In the genomic region with DNA sequence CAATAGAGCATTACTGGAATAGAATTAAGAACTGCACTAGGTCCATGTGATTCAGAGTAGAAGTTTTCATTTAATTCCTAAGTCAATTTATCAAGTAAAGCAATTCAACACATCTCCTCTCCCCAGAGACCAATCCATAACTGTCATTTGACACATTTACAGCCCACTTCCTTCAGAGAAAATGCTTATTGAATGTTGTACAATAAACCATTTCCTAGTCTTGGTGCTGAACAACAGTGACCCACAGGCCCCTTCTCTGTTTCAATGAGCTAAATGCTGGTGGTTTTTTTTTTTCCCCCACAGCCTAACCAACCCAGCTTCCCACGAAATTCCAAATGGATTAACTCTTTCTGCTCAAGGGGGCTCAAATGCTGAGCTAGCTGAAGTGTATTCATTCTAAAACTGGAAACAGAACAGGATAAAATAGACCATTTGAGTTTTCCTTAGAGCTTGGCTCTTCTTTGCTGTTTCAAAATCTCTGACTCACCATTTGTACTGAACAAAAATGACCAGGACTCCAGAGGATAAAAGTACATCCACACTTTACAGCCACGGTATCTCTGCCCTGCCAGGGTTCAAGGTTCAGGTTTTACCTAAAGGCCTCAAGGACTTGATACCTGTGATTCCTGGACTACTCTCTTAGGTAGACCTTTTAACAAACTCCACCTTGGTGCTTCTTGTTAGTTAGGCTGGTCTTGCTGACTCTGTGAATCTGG, we compare ENCODE assay signal across 12 cellular contexts.
DNase-seq lines count a peak whose midpoint lies in the region; ATAC-seq and TF ChIP-seq lines count a peak whose summit lies in the region.
"Had no signal": no experiment of that assay in that cellular context is flagged by ENCODE, and none has a peak within 500 bp of the region (broad histone marks: within the 10 kb centered on the region; RNA-seq: fewer than 3 reads in every experiment).

No MANE protein-coding gene starts in this region.

- no peaks in the 10 kb centered on the region for H4K20me1 ChIP-seq in MM.1S (ENCODE audit: insufficient read depth, low read length)

- DNase-seq in Right ventricle myocardium superior (no peak), left ventricle myocardium inferior (no peak), dermis blood vessel endothelial cell (peak; percentile 73), nucleus accumbens (lab: John Stamatoyannopoulos, UW) (no peak), NCI-H1930 (lab: John Stamatoyannopoulos, UW) (no peak), NCI-H1092 treated with DMSO at 0.1 percent for 48 hours (lab: John Stamatoyannopoulos, UW) (no peak), MM.1S (no peak)
- DNase-seq: activated CD4-positive, alpha-beta T cell treated with anti-CD3 and anti-CD28 coated beads, Interleukin-2, amount 50 U/mL, for 1 hour; activated naive CD4-positive, alpha-beta T cell treated with anti-CD3 and anti-CD28 coated beads, Interleukin-2, amount 10 ng/mL, durations not matched to agents 7 days and 5 days; NCI-H1694 treated with DMSO at 0.1 percent for 48 hours; NK-92 treated with Interleukin-12 subunit alpha and Interleukin-12 subunit beta, amount 100 ng/mL, for 24 hours had no signal

- H3K4me3 ChIP-seq in left ventricle myocardium inferior: no peak overlapping the region
- no peak overlapping the region for H3K4me3 ChIP-seq in muscle layer of colon (ENCODE audit: low read depth in 1 of 2, low read length in 2 of 2)
- no peak overlapping the region for H3K4me3 ChIP-seq in MM.1S (ENCODE audit: low read length)

- H3K9me2 ChIP-seq in MM.1S (replicated peaks; ENCODE audit: insufficient read depth, low read length): no peaks in the 10 kb centered on the region

- H3K9me3 ChIP-seq in left ventricle myocardium inferior (replicated peaks): no peaks in the 10 kb centered on the region
- no peaks in the 10 kb centered on the region for H3K9me3 ChIP-seq in muscle layer of colon (ENCODE audit: low read length)
- H3K9me3 ChIP-seq in MM.1S (replicated peaks; ENCODE audit: insufficient read depth, low read length): no peaks in the 10 kb centered on the region

- H3K36me3 ChIP-seq in left ventricle myocardium inferior (no peaks in the 10 kb centered on the region), muscle layer of colon (ENCODE audit: insufficient read depth, low read length) (no peaks in the 10 kb centered on the region), MM.1S (replicated peaks; ENCODE audit: insufficient read depth, low read length) (no peaks in the 10 kb centered on the region)

- H3K4me1 ChIP-seq in left ventricle myocardium inferior: peaks cover 15% of the 10 kb centered on the region
- H3K4me1 ChIP-seq in muscle layer of colon (ENCODE audit: insufficient read depth, low read length): peaks cover 7% of the 10 kb centered on the region
- H3K4me1 ChIP-seq in MM.1S (ENCODE audit: low read length): no peaks in the 10 kb centered on the region

- TF ChIP-seq CTCF in left ventricle myocardium inferior (IDR thresholded peaks at IDR 0.05; ENCODE audit: borderline replicate concordance) (no peak), MM.1S (IDR thresholded peaks at IDR 0.05; ENCODE audit: low read length) (no peak)

- H3K79me2 ChIP-seq in MM.1S (ENCODE audit: low read length): no peaks in the 10 kb centered on the region

- intact Hi-C loops in Right ventricle myocardium superior (cut with DNase I): no loop called here
- intact Hi-C loops in left ventricle myocardium inferior (cut with micrococcal nuclease): loop anchor here (10.0 kb wide), 1 partner anchor 56 kb away; no protein-coding TSS in a partner anchor

- H3F3A ChIP-seq in MM.1S (ENCODE audit: insufficient read depth, low read length): no peaks in the 10 kb centered on the region

- H3K4me2 ChIP-seq in MM.1S (ENCODE audit: low read depth, low read length): no peak overlapping the region

- peak; percentile 48 for ATAC-seq in Right ventricle myocardium superior (ENCODE audit: poor library complexity)

- H3K27me3 ChIP-seq in left ventricle myocardium inferior (ENCODE audit: low read depth): peaks cover 15% of the 10 kb centered on the region
- H3K27me3 ChIP-seq in muscle layer of colon (ENCODE audit: control insufficient read depth in 1 of 2, insufficient read depth in 2 of 2, low read length in 2 of 2): no peaks in the 10 kb centered on the region
- H3K27me3 ChIP-seq in MM.1S (replicated peaks; ENCODE audit: insufficient read depth, low read length): no peaks in the 10 kb centered on the region

- H2AFZ ChIP-seq in MM.1S (ENCODE audit: low read length): no peak overlapping the region

- H3K27ac ChIP-seq in left ventricle myocardium inferior (replicated peaks) (no peak overlapping the region), muscle layer of colon (ENCODE audit: low read depth, low read length) (peak overlapping the region; percentile 8), MM.1S (ENCODE audit: low read length) (no peak overlapping the region)

- no peak overlapping the region for H3K9ac ChIP-seq in muscle layer of colon (ENCODE audit: low read length)
- no peak overlapping the region for H3K9ac ChIP-seq in MM.1S (ENCODE audit: low read length)
